8 cellular contexts compared by ENCODE assay signal in genomic region chr17:20095366-20096080, GRCh38.
DNase-seq lines count a peak whose midpoint lies in the region; ATAC-seq and TF ChIP-seq lines count a peak whose summit lies in the region.

No MANE protein-coding gene starts in this region.

- H3K4me3 ChIP-seq in epithelial cell of proximal tubule (ENCODE audit: low read depth, low read length) = no peak overlapping the region

- TF ChIP-seq CTCF in epithelial cell of proximal tubule (conservative IDR thresholded peaks at IDR 0.05; ENCODE audit: low read depth, low read length) = peak; percentile 65

- DNase-seq in DMS153 treated with DMSO at 0.1 percent for 48 hours (lab: John Stamatoyannopoulos, UW; ENCODE audit: unreplicated experiment) (peak; percentile 19), NCI-H748 treated with DMSO at 0.1 percent for 48 hours (lab: John Stamatoyannopoulos, UW) (peak; percentile 63), epithelial cell of proximal tubule (ENCODE audit: low read depth) (no peak), mucosa of gallbladder (ENCODE audit: low spot score) (peak; percentile 63), cerebellar nuclear complex (lab: John Stamatoyannopoulos, UW) (no peak), NOMO-1 treated with DMSO at 0.1 percent for 48 hours (lab: John Stamatoyannopoulos, UW; ENCODE audit: unreplicated experiment) (no peak), COR-L47 (lab: John Stamatoyannopoulos, UW) (no peak)

- no peak for ATAC-seq in GM18870 (IDR thresholded peaks at IDR 0.05; ENCODE audit: unreplicated experiment)

Comparison
In these comparisons a context has a peak if more than half of its experiments do, and no peak if none do; other contexts are left out.
1. DNase-seq: peak in DMS153 treated with DMSO at 0.1 percent for 48 hours (single experiment), NCI-H748 treated with DMSO at 0.1 percent for 48 hours (single experiment) and mucosa of gallbladder (single experiment); none in epithelial cell of proximal tubule (single experiment), cerebellar nuclear complex (0 of 2), NOMO-1 treated with DMSO at 0.1 percent for 48 hours (single experiment) and COR-L47 (single experiment).